2 cellular contexts compared by ENCODE assay signal in the genomic region with DNA sequence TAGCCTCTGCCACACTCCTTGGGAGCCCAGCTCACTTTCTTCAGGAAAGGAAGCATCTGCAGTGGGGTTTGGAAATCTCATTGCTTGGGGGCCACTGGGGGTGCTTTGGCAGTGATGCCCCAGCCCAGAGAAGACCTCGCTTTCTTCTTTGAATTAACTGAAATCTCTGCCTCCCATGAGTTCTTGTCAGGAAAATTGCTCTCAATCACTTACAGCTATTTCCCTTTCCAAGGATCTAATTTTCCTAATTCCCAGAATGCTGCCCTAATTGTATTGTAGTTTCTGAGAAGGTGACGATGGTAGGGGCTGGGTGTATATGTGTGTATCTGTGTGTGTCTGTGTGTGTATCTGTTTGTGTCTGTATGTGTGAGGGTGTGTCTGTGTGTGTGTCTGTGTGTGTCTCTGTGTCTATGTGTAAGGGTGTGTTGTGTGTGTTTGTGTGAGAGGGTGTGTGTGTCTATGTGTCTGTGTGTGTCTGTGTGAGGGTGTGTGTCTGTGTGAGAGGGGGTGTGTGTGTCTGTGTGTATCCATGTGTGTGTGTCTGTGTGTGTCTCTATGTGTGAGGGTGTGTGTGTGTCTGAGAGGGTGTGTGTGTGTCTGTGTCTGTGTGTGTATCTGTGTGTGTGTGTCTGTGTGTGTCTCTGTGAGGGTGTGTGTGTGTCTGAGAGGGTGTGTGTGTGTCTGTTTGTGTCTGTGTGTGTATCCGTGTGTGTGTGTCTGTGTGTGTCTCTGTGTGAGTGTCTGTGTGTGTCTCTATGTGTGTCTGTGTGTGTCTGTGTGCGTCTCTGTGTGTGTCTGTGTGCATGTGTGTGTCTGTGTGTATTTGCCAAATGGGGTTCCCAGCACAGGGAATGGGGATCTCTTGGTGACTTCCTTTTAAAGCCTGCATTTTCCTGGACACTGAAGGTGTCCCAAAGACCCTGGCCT.
TF ChIP-seq lines count a peak whose summit lies in the region.

No MANE protein-coding gene starts in this region.

TF ChIP-seq in HEK293, 187 proteins besides CTCF, POLR2A, EP300 and RAD21:
- TF ChIP-seq, protein P1, sequence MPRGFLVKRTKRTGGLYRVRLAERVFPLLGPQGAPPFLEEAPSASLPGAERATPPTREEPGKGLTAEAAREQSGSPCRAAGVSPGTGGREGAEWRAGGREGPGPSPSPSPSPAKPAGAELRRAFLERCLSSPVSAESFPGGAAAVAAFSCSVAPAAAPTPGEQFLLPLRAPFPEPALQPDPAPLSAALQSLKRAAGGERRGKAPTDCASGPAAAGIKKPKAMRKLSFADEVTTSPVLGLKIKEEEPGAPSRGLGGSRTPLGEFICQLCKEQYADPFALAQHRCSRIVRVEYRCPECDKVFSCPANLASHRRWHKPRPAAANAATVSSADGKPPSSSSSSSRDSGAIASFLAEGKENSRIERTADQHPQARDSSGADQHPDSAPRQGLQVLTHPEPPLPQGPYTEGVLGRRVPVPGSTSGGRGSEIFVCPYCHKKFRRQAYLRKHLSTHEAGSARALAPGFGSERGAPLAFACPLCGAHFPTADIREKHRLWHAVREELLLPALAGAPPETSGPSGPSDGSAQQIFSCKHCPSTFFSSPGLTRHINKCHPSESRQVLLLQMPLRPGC (tag by site-specific recombination; IDR thresholded peaks at IDR 0.05), result no peak
- TF ChIP-seq ZNF530 (tag by site-specific recombination; IDR thresholded peaks at IDR 0.05; ENCODE audit: low read depth), result no peak
- TF ChIP-seq, protein P2, sequence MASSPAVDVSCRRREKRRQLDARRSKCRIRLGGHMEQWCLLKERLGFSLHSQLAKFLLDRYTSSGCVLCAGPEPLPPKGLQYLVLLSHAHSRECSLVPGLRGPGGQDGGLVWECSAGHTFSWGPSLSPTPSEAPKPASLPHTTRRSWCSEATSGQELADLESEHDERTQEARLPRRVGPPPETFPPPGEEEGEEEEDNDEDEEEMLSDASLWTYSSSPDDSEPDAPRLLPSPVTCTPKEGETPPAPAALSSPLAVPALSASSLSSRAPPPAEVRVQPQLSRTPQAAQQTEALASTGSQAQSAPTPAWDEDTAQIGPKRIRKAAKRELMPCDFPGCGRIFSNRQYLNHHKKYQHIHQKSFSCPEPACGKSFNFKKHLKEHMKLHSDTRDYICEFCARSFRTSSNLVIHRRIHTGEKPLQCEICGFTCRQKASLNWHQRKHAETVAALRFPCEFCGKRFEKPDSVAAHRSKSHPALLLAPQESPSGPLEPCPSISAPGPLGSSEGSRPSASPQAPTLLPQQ (tag by site-specific recombination; IDR thresholded peaks at IDR 0.05), result no peak
- no peak for TF ChIP-seq ZNF549 (tag by site-specific recombination; IDR thresholded peaks at IDR 0.05)
- no peak for TF ChIP-seq ZNF335 (tag by site-specific recombination; conservative IDR thresholded peaks at IDR 0.05)
- TF ChIP-seq ZNF132 (tag by site-specific recombination; IDR thresholded peaks at IDR 0.05; ENCODE audit: borderline replicate concordance), result no peak
- TF ChIP-seq ZNF514 (tag by site-specific recombination; IDR thresholded peaks at IDR 0.05), result no peak
- no peak for TF ChIP-seq KLF16 (tag by site-specific recombination; IDR thresholded peaks at IDR 0.05)
- TF ChIP-seq PRDM1 (tag by site-specific recombination; IDR thresholded peaks at IDR 0.05), result 0 out of 2 replicates have a peak, but pooled peaks have one; percentile 26
- TF ChIP-seq ZNF23 (tag by site-specific recombination; IDR thresholded peaks at IDR 0.05; ENCODE audit: borderline replicate concordance), result no peak
- no peak for TF ChIP-seq ZNF394 (tag by site-specific recombination; IDR thresholded peaks at IDR 0.05; ENCODE audit: borderline replicate concordance)
- TF ChIP-seq, protein P3, sequence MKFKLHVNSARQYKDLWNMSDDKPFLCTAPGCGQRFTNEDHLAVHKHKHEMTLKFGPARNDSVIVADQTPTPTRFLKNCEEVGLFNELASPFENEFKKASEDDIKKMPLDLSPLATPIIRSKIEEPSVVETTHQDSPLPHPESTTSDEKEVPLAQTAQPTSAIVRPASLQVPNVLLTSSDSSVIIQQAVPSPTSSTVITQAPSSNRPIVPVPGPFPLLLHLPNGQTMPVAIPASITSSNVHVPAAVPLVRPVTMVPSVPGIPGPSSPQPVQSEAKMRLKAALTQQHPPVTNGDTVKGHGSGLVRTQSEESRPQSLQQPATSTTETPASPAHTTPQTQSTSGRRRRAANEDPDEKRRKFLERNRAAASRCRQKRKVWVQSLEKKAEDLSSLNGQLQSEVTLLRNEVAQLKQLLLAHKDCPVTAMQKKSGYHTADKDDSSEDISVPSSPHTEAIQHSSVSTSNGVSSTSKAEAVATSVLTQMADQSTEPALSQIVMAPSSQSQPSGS (tag by site-specific recombination; IDR thresholded peaks at IDR 0.05; ENCODE audit: low read depth), result no peak
- TF ChIP-seq, protein P4, sequence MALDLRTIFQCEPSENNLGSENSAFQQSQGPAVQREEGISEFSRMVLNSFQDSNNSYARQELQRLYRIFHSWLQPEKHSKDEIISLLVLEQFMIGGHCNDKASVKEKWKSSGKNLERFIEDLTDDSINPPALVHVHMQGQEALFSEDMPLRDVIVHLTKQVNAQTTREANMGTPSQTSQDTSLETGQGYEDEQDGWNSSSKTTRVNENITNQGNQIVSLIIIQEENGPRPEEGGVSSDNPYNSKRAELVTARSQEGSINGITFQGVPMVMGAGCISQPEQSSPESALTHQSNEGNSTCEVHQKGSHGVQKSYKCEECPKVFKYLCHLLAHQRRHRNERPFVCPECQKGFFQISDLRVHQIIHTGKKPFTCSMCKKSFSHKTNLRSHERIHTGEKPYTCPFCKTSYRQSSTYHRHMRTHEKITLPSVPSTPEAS (tag by site-specific recombination; IDR thresholded peaks at IDR 0.05), result peak; percentile 96
- TF ChIP-seq, protein P5, sequence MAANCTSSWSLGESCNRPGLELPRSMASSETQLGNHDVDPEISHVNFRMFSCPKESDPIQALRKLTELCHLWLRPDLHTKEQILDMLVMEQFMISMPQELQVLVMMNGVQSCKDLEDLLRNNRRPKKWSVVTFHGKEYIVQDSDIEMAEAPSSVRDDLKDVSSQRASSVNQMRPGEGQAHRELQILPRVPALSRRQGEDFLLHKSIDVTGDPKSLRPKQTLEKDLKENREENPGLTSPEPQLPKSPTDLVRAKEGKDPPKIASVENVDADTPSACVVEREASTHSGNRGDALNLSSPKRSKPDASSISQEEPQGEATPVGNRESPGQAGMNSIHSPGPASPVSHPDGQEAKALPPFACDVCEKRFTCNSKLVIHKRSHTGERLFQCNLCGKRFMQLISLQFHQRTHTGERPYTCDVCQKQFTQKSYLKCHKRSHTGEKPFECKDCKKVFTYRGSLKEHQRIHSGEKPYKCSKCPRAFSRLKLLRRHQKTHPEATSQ (tag by site-specific recombination; IDR thresholded peaks at IDR 0.05), result no peak

TF ChIP-seq in H1, 55 proteins besides CTCF, POLR2A, EP300 and RAD21 (continued from another document):
- TF ChIP-seq SIN3A (conservative IDR thresholded peaks at IDR 0.05 in 1 of 2, IDR thresholded peaks at IDR 0.05 in 1 of 2; ENCODE audit: low read depth in 1 of 2, low read length in 2 of 2) (no peak), ASH2L (IDR thresholded peaks at IDR 0.05; ENCODE audit: low read length) (no peak), RFX5 (IDR thresholded peaks at IDR 0.05; ENCODE audit: borderline replicate concordance, low read depth, low read length) (no peak), PHF8 (conservative IDR thresholded peaks at IDR 0.05; ENCODE audit: low read depth, low read length) (no peak), SP1 (IDR thresholded peaks at IDR 0.05; ENCODE audit: low read depth, low read length) (no peak), CBX8 (IDR thresholded peaks at IDR 0.05; ENCODE audit: borderline replicate concordance, low read depth, low read length) (no peak), CBX5 (IDR thresholded peaks at IDR 0.05; ENCODE audit: low read depth, low read length) (no peak), POU5F1 (IDR thresholded peaks at IDR 0.05; ENCODE audit: low read depth, low read length) (no peak), NRF1 (IDR thresholded peaks at IDR 0.05; ENCODE audit: low read depth, low read length) (no peak)
- TF ChIP-seq, protein P6, sequence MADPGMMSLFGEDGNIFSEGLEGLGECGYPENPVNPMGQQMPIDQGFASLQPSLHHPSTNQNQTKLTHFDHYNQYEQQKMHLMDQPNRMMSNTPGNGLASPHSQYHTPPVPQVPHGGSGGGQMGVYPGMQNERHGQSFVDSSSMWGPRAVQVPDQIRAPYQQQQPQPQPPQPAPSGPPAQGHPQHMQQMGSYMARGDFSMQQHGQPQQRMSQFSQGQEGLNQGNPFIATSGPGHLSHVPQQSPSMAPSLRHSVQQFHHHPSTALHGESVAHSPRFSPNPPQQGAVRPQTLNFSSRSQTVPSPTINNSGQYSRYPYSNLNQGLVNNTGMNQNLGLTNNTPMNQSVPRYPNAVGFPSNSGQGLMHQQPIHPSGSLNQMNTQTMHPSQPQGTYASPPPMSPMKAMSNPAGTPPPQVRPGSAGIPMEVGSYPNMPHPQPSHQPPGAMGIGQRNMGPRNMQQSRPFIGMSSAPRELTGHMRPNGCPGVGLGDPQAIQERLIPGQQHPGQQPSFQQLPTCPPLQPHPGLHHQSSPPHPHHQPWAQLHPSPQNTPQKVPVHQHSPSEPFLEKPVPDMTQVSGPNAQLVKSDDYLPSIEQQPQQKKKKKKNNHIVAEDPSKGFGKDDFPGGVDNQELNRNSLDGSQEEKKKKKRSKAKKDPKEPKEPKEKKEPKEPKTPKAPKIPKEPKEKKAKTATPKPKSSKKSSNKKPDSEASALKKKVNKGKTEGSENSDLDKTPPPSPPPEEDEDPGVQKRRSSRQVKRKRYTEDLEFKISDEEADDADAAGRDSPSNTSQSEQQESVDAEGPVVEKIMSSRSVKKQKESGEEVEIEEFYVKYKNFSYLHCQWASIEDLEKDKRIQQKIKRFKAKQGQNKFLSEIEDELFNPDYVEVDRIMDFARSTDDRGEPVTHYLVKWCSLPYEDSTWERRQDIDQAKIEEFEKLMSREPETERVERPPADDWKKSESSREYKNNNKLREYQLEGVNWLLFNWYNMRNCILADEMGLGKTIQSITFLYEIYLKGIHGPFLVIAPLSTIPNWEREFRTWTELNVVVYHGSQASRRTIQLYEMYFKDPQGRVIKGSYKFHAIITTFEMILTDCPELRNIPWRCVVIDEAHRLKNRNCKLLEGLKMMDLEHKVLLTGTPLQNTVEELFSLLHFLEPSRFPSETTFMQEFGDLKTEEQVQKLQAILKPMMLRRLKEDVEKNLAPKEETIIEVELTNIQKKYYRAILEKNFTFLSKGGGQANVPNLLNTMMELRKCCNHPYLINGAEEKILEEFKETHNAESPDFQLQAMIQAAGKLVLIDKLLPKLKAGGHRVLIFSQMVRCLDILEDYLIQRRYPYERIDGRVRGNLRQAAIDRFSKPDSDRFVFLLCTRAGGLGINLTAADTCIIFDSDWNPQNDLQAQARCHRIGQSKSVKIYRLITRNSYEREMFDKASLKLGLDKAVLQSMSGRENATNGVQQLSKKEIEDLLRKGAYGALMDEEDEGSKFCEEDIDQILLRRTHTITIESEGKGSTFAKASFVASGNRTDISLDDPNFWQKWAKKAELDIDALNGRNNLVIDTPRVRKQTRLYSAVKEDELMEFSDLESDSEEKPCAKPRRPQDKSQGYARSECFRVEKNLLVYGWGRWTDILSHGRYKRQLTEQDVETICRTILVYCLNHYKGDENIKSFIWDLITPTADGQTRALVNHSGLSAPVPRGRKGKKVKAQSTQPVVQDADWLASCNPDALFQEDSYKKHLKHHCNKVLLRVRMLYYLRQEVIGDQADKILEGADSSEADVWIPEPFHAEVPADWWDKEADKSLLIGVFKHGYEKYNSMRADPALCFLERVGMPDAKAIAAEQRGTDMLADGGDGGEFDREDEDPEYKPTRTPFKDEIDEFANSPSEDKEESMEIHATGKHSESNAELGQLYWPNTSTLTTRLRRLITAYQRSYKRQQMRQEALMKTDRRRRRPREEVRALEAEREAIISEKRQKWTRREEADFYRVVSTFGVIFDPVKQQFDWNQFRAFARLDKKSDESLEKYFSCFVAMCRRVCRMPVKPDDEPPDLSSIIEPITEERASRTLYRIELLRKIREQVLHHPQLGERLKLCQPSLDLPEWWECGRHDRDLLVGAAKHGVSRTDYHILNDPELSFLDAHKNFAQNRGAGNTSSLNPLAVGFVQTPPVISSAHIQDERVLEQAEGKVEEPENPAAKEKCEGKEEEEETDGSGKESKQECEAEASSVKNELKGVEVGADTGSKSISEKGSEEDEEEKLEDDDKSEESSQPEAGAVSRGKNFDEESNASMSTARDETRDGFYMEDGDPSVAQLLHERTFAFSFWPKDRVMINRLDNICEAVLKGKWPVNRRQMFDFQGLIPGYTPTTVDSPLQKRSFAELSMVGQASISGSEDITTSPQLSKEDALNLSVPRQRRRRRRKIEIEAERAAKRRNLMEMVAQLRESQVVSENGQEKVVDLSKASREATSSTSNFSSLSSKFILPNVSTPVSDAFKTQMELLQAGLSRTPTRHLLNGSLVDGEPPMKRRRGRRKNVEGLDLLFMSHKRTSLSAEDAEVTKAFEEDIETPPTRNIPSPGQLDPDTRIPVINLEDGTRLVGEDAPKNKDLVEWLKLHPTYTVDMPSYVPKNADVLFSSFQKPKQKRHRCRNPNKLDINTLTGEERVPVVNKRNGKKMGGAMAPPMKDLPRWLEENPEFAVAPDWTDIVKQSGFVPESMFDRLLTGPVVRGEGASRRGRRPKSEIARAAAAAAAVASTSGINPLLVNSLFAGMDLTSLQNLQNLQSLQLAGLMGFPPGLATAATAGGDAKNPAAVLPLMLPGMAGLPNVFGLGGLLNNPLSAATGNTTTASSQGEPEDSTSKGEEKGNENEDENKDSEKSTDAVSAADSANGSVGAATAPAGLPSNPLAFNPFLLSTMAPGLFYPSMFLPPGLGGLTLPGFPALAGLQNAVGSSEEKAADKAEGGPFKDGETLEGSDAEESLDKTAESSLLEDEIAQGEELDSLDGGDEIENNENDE (IDR thresholded peaks at IDR 0.05; ENCODE audit: insufficient replicate concordance, low read length), result no peak
